ENCODE assay signal across 1 cellular context in genomic region chr16:279531-279930, GRCh38.
TF ChIP-seq lines count a peak whose summit lies in the region.

No MANE protein-coding gene starts in this region.

TF ChIP-seq in A549, 52 proteins besides CTCF, POLR2A, EP300 and RAD21:
- TF ChIP-seq CBX8 (IDR thresholded peaks at IDR 0.05) (no peak), REST (IDR thresholded peaks at IDR 0.05) (no peak), TP53 (CRISPR knock-in tag; IDR thresholded peaks at IDR 0.05) (no peak), CHD4 (IDR thresholded peaks at IDR 0.05; ENCODE audit: borderline replicate concordance) (no peak), FOXS1 (CRISPR knock-in tag; IDR thresholded peaks at IDR 0.05) (no peak)
TF ChIP-seq in A549: peak in this region for 0.
